ENCODE assay signal across 7 cellular contexts in genomic region chr5:88666761-88667186, GRCh38.
A peak's percentile ranks its signal among the peaks of the same experiment; 100 is the strongest.
DNase-seq lines count a peak whose midpoint lies in the region; ATAC-seq and TF ChIP-seq lines count a peak whose summit lies in the region.

No MANE protein-coding gene starts in this region.

- peak overlapping the region; percentile 79 for H3K4me2 ChIP-seq in PC-3 (ENCODE audit: low read length)

- peak overlapping the region; percentile 74 for H3K4me3 ChIP-seq in PC-3 (ENCODE audit: low read length)
- H3K4me3 ChIP-seq in esophagus muscularis mucosa, result peak overlapping the region; percentile 37 to 49 (median 40)
- peak overlapping the region; percentile 2 to 38 (median 24) for H3K4me3 ChIP-seq in skin epidermis
- peak overlapping the region in 1 of 3 donors; percentile 1 for H3K4me3 ChIP-seq in thyroid gland (replicated peaks in 1 of 3)

- peak; percentile 10 for DNase-seq in PC-3
- DNase-seq in esophagus muscularis mucosa (ENCODE audit: extremely low spot score), result no peak
- DNase-seq in thyroid gland, result no peak
- no peak for DNase-seq in NCI-H1694 treated with DMSO at 0.1 percent for 48 hours (lab: John Stamatoyannopoulos, UW)

- H3K9me3 ChIP-seq in PC-3 (ENCODE audit: low read length), result no peaks in the 10 kb centered on the region
- H3K9me3 ChIP-seq in esophagus muscularis mucosa, result no peaks in the 10 kb centered on the region
- no peaks in the 10 kb centered on the region for H3K9me3 ChIP-seq in thyroid gland

- H3K4me1 ChIP-seq in PC-3 (ENCODE audit: insufficient read depth, low read length), result 0 out of 2 replicates have a peak, but pooled peaks cover 2% of the 10 kb centered on the region
- peaks cover 9 to 16% (median 15%) of the 10 kb centered on the region in 4 donors for H3K4me1 ChIP-seq in esophagus muscularis mucosa
- H3K4me1 ChIP-seq in thyroid gland, result peaks cover 0 to 9% of the 10 kb centered on the region in 2 donors

- ATAC-seq in GM18907 (IDR thresholded peaks at IDR 0.05; ENCODE audit: unreplicated experiment) (peak; percentile 59), HG02798 (IDR thresholded peaks at IDR 0.05; ENCODE audit: poor library complexity, unreplicated experiment) (peak; percentile 38), PC-3 (peak; percentile 42)

- POLR2A ChIA-PET in PC-3 (lab: Charles Lee; ENCODE audit: unreplicated experiment), result interaction anchor here (0.6 kb wide), 1 partner anchor 273 kb away, joined by 5 read pairs; no protein-coding TSS in a partner anchor

- intact Hi-C loops in PC-3 (cut with micrococcal nuclease) (loop anchor here (5.0 kb wide), 1 partner anchor 379 kb away; no protein-coding TSS in a partner anchor), esophagus muscularis mucosa (cut with DNase I) (no loop called here), thyroid gland (cut with DNase I) (no loop called here)

- TF ChIP-seq EP300 in esophagus muscularis mucosa (IDR thresholded peaks at IDR 0.05), result no peak

- WGBS in esophagus muscularis mucosa, result 7% methylated on average over 16 of the region's 16 CpGs
- 5 to 7% methylated on average over 16 of the region's 16 CpGs for WGBS in thyroid gland, 2 donors

- peak overlapping the region; percentile 91 for H2AFZ ChIP-seq in PC-3 (ENCODE audit: low read length)

- H3K79me2 ChIP-seq in PC-3 (ENCODE audit: low read length), result no peaks in the 10 kb centered on the region

- no peak for TF ChIP-seq CTCF in PC-3 (conservative IDR thresholded peaks at IDR 0.05; ENCODE audit: low read depth, low read length)
- TF ChIP-seq CTCF in esophagus muscularis mucosa (IDR thresholded peaks at IDR 0.05), result no peak
- TF ChIP-seq CTCF in thyroid gland (IDR thresholded peaks at IDR 0.05), result no peak

- CTCF ChIA-PET in PC-3 (lab: Charles Lee), result interaction anchor here (0.5 to 0.7 kb wide), 3 partner anchors 24 to 885 kb away, joined by 4 to 10 read pairs (median 4); no protein-coding TSS in a partner anchor

- H3K36me3 ChIP-seq in PC-3 (ENCODE audit: low read depth, low read length) (no peaks in the 10 kb centered on the region), esophagus muscularis mucosa (no peaks in the 10 kb centered on the region), thyroid gland (no peaks in the 10 kb centered on the region)

- H4K20me1 ChIP-seq in PC-3 (ENCODE audit: low read length), result no peaks in the 10 kb centered on the region

- no peaks in the 10 kb centered on the region for H3F3A ChIP-seq in PC-3 (ENCODE audit: low read length, unreplicated experiment)

- H3K9ac ChIP-seq in PC-3 (ENCODE audit: low read length), result peak overlapping the region; percentile 43

- H3K27me3 ChIP-seq in PC-3 (ENCODE audit: low read length) (no peaks in the 10 kb centered on the region), esophagus muscularis mucosa (peaks cover 0 to 97% (median 83%) of the 10 kb centered on the region in 4 donors), thyroid gland (peaks cover 65% of the 10 kb centered on the region)

- BruUV-seq in PC-3 (replicated peaks; lab: Mats Ljungman, UMichigan), result TSS peak; percentile 81

- H3K27ac ChIP-seq in PC-3 (ENCODE audit: low read length) (no peak overlapping the region), esophagus muscularis mucosa (replicated peaks in 1 of 4) (no peak overlapping the region), skin epidermis (no peak overlapping the region), thyroid gland (no peak overlapping the region)

- no peaks in the 10 kb centered on the region for H3K9me2 ChIP-seq in PC-3 (replicated peaks; ENCODE audit: low read length)

- TF ChIP-seq POLR2A in esophagus muscularis mucosa (IDR thresholded peaks at IDR 0.05; ENCODE audit: low read depth), result no peak
- TF ChIP-seq POLR2A in thyroid gland (IDR thresholded peaks at IDR 0.05), result no peak
